ENCODE assay signal across 8 cellular contexts in genomic region chr15:90249123-90249863, GRCh38. TPM values are rescaled to one million over a fixed set of nuclear protein-coding genes. Genes with fewer than 3 reads are reported as not detected.
DNase-seq lines count a peak whose midpoint lies in the region; ATAC-seq and TF ChIP-seq lines count a peak whose summit lies in the region.

TSS of gene TTLL13 (plus strand) at chr15:90249556. CDS start at chr15:90250631, 1,075 bp downstream.

- no peaks in the 10 kb centered on the region for H3K9me3 ChIP-seq in duodenal mucosa (ENCODE audit: control insufficient read depth in 1 of 2, low read length in 2 of 2)
- H3K9me3 ChIP-seq in lower lobe of right lung = no peaks in the 10 kb centered on the region

- peak within 1 kb of the TSS; percentile 54 for H3K4me3 Mint-ChIP-seq in activated CD8-positive, alpha-beta T cell treated with anti-CD3 and anti-CD28 coated beads for 36 hours

- no peaks in the 10 kb centered on the region for H3K36me3 ChIP-seq in duodenal mucosa (ENCODE audit: control insufficient read depth in 1 of 2, insufficient read depth in 2 of 2, low read length in 2 of 2)
- no peaks in the 10 kb centered on the region for H3K36me3 ChIP-seq in lower lobe of right lung

- H3K27me3 ChIP-seq in duodenal mucosa (ENCODE audit: control insufficient read depth in 1 of 2, insufficient read depth in 2 of 2, low read length in 2 of 2) = no peaks in the 10 kb centered on the region
- H3K27me3 ChIP-seq in lower lobe of right lung (ENCODE audit: low read depth) = no peaks in the 10 kb centered on the region

- peak; percentile 72 for ATAC-seq in HG03196 (IDR thresholded peaks at IDR 0.05; ENCODE audit: unreplicated experiment)
- ATAC-seq in activated CD8-positive, alpha-beta T cell treated with anti-CD3 and anti-CD28 coated beads for 36 hours = peak; percentile 71
- peak; percentile 97 to 99 for ATAC-seq in lower lobe of right lung
- no peak for ATAC-seq in HG03439 (IDR thresholded peaks at IDR 0.05; ENCODE audit: unreplicated experiment)

- H3K27me3 Mint-ChIP-seq in activated CD8-positive, alpha-beta T cell treated with anti-CD3 and anti-CD28 coated beads for 36 hours = peaks cover 2% of the 10 kb centered on the region

- no peaks in the 10 kb centered on the region for H3K9me3 Mint-ChIP-seq in activated CD8-positive, alpha-beta T cell treated with anti-CD3 and anti-CD28 coated beads for 36 hours

- intact Hi-C loops in activated CD8-positive, alpha-beta T cell treated with anti-CD3 and anti-CD28 coated beads for 36 hours (cut with micrococcal nuclease) = no loop called here
- intact Hi-C loops in lower lobe of right lung (cut with DNase I) = no loop called here

- H3K4me1 Mint-ChIP-seq in activated CD8-positive, alpha-beta T cell treated with anti-CD3 and anti-CD28 coated beads for 36 hours (ENCODE audit: low read depth) = peaks cover 16% of the 10 kb centered on the region

- H3K4me1 ChIP-seq in duodenal mucosa (ENCODE audit: control insufficient read depth in 1 of 2, insufficient read depth in 2 of 2, low read length in 2 of 2) (peaks cover 6 to 11% of the 10 kb centered on the region in 2 donors), lower lobe of right lung (peaks cover 12% of the 10 kb centered on the region)

- H3K4me3 ChIP-seq in duodenal mucosa (ENCODE audit: low read depth in 1 of 2, low read length in 2 of 2) (peak within 1 kb of the TSS; percentile 76 to 80), lower lobe of right lung (peak within 1 kb of the TSS; percentile 70)

- DNase-seq in ELR (ENCODE audit: low read depth) = peak; percentile 90
- peak; percentile 58 to 95 for DNase-seq in NCI-H526 (lab: John Stamatoyannopoulos, UW)
- DNase-seq in activated CD8-positive, alpha-beta T cell treated with anti-CD3 and anti-CD28 coated beads for 36 hours = peak; percentile 79
- DNase-seq in lower lobe of right lung = peak; percentile 98
- peak; percentile 73 to 84 for DNase-seq in stimulated activated CD4-positive, alpha-beta T cell treated with anti-CD3 and anti-CD28 coated beads, Interleukin-4, amount 100 ng/mL, for 4 hours

- H3K27ac ChIP-seq in duodenal mucosa (ENCODE audit: low read depth, low read length) (no peak within 1 kb of the TSS), lower lobe of right lung (peak within 1 kb of the TSS; percentile 61)

- CTCF ChIA-PET in activated CD8-positive, alpha-beta T cell treated with anti-CD3 and anti-CD28 coated beads for 36 hours (lab: Charles Lee) = interaction anchor here (0.6 to 2.3 kb wide), 10 partner anchors 13 to 106 kb away, joined by 3 to 8 read pairs (median 3); no protein-coding TSS in a partner anchor

- peak within 1 kb of the TSS; percentile 18 to 30 for H3K9ac ChIP-seq in duodenal mucosa (ENCODE audit: low read depth in 1 of 2, low read length in 2 of 2)

- no peak for TF ChIP-seq CTCF in activated CD8-positive, alpha-beta T cell treated with anti-CD3 and anti-CD28 coated beads for 36 hours (IDR thresholded peaks at IDR 0.05)
- TF ChIP-seq CTCF in lower lobe of right lung (IDR thresholded peaks at IDR 0.05) = no peak

- no peak within 1 kb of the TSS for H3K27ac Mint-ChIP-seq in activated CD8-positive, alpha-beta T cell treated with anti-CD3 and anti-CD28 coated beads for 36 hours

- POLR2A ChIA-PET in activated CD8-positive, alpha-beta T cell treated with anti-CD3 and anti-CD28 coated beads for 36 hours (lab: Charles Lee) = interaction anchor here (1.8 to 2.8 kb wide), 3 partner anchors 16 to 23 kb away, joined by 4 to 13 read pairs (median 7); partner anchors contain the start of genes CIB1, GDPGP1 and NGRN

- no peaks in the 10 kb centered on the region for H3K36me3 Mint-ChIP-seq in activated CD8-positive, alpha-beta T cell treated with anti-CD3 and anti-CD28 coated beads for 36 hours (ENCODE audit: low read depth)

RNA-seq across cellular contexts. Expression of gene TTLL13, which starts in this region (rescaled TPM):
- 1 to 10 TPM in 1 of 2 experiments, under 1 TPM in 1; 0.20 to 1.1 TPM for total RNA-seq in activated CD8-positive, alpha-beta T cell treated with anti-CD3 and anti-CD28 coated beads for 36 hours
- not detected for total RNA-seq in lower lobe of right lung

Comparison
In these comparisons a context has a peak if more than half of its experiments do, and no peak if none do; other contexts are left out.
1. Peak in DNase-seq, ATAC-seq, H3K4me3 ChIP-seq and H3K27ac ChIP-seq in lower lobe of right lung; RNA of the gene not detected or under 1 TPM.